In the genomic region with DNA sequence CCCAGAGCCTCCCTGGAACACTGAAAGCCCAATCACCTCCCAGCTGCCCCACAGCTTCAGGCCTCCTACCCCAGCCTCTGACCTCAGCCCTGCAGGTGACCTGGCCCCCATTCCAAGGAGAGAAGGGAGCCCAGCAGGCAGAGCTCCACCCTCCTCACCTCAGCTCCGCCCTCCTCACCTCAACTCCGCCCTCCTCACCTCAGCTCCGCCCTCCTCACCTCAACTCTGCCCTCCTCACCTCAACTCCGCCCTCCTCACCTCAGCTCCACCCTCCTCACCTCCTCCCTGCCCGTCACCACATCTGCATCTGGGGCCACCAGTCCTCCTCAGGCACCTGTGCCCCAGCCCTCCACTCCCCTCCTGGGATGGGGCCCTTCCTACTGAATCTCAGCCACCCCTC, we compare ENCODE assay signal across 22 cellular contexts.
A peak's percentile ranks its signal among the peaks of the same experiment; 100 is the strongest.
DNase-seq lines count a peak whose midpoint lies in the region; ATAC-seq and TF ChIP-seq lines count a peak whose summit lies in the region.
"Had no signal": no experiment of that assay in that cellular context is flagged by ENCODE, and none has a peak within 500 bp of the region (broad histone marks: within the 10 kb centered on the region; RNA-seq: fewer than 3 reads in every experiment).

No MANE protein-coding gene starts in this region.

- no peaks in the 10 kb centered on the region for H3K9me3 ChIP-seq in endodermal cell (ENCODE audit: control insufficient read depth, low read length)
- no peaks in the 10 kb centered on the region for H3K9me3 ChIP-seq in lower lobe of right lung

- H3K27ac Mint-ChIP-seq in activated CD4-positive, alpha-beta memory T cell treated with anti-CD3 and anti-CD28 coated beads for 36 hours = no peak overlapping the region
- H3K27ac Mint-ChIP-seq in endodermal cell = no peak overlapping the region
- H3K27ac Mint-ChIP-seq in stimulated activated effector memory CD8-positive, alpha-beta T cell treated with anti-CD3 and anti-CD28 coated beads, Interleukin-12 subunit alpha, Interleukin-12 subunit beta, amount 100 ng/mL, for 72 hours = no peak overlapping the region
- H3K27ac Mint-ChIP-seq: B cell had no signal

- H3K4me1 ChIP-seq in endodermal cell (ENCODE audit: control insufficient read depth, insufficient read depth, low read length) = no peaks in the 10 kb centered on the region
- H3K4me1 ChIP-seq in lower lobe of right lung = peaks cover 2% of the 10 kb centered on the region

- H3K9me3 Mint-ChIP-seq in activated CD4-positive, alpha-beta memory T cell treated with anti-CD3 and anti-CD28 coated beads for 36 hours = no peaks in the 10 kb centered on the region
- H3K9me3 Mint-ChIP-seq in endodermal cell = no peaks in the 10 kb centered on the region
- no peaks in the 10 kb centered on the region for H3K9me3 Mint-ChIP-seq in stimulated activated effector memory CD8-positive, alpha-beta T cell treated with anti-CD3 and anti-CD28 coated beads, Interleukin-12 subunit alpha, Interleukin-12 subunit beta, amount 100 ng/mL, for 72 hours
- H3K9me3 Mint-ChIP-seq: CD4-positive, alpha-beta memory T cell had no signal

- H3K4me3 Mint-ChIP-seq in activated CD4-positive, alpha-beta memory T cell treated with anti-CD3 and anti-CD28 coated beads for 36 hours = no peak overlapping the region
- no peak overlapping the region for H3K4me3 Mint-ChIP-seq in endodermal cell
- no peak overlapping the region for H3K4me3 Mint-ChIP-seq in stimulated activated effector memory CD8-positive, alpha-beta T cell treated with anti-CD3 and anti-CD28 coated beads, Interleukin-12 subunit alpha, Interleukin-12 subunit beta, amount 100 ng/mL, for 72 hours
- H3K4me3 Mint-ChIP-seq: B cell; CD4-positive, alpha-beta memory T cell had no signal

- H3K36me3 Mint-ChIP-seq in activated CD4-positive, alpha-beta memory T cell treated with anti-CD3 and anti-CD28 coated beads for 36 hours = no peaks in the 10 kb centered on the region
- no peaks in the 10 kb centered on the region for H3K36me3 Mint-ChIP-seq in endodermal cell (ENCODE audit: low read depth)
- peaks cover 4% of the 10 kb centered on the region for H3K36me3 Mint-ChIP-seq in stimulated activated effector memory CD8-positive, alpha-beta T cell treated with anti-CD3 and anti-CD28 coated beads, Interleukin-12 subunit alpha, Interleukin-12 subunit beta, amount 100 ng/mL, for 72 hours
- H3K36me3 Mint-ChIP-seq: CD4-positive, alpha-beta memory T cell had no signal

- H3K27me3 ChIP-seq in endodermal cell (ENCODE audit: control insufficient read depth, insufficient read depth, low read length, poor library complexity, severe bottlenecking) (no peaks in the 10 kb centered on the region), lower lobe of right lung (ENCODE audit: low read depth) (peaks cover 4% of the 10 kb centered on the region)

- CTCF ChIA-PET in activated CD4-positive, alpha-beta memory T cell treated with anti-CD3 and anti-CD28 coated beads for 36 hours (lab: Charles Lee) = no interaction called here

- no peaks in the 10 kb centered on the region for H3K27me3 Mint-ChIP-seq in activated CD4-positive, alpha-beta memory T cell treated with anti-CD3 and anti-CD28 coated beads for 36 hours
- H3K27me3 Mint-ChIP-seq in endodermal cell (ENCODE audit: insufficient read depth) = no peaks in the 10 kb centered on the region
- H3K27me3 Mint-ChIP-seq: CD4-positive, alpha-beta memory T cell had no signal

- peaks cover 18% of the 10 kb centered on the region for H3K4me1 Mint-ChIP-seq in activated CD4-positive, alpha-beta memory T cell treated with anti-CD3 and anti-CD28 coated beads for 36 hours (ENCODE audit: low read depth)
- H3K4me1 Mint-ChIP-seq in endodermal cell = peaks cover 9% of the 10 kb centered on the region
- H3K4me1 Mint-ChIP-seq in stimulated activated effector memory CD8-positive, alpha-beta T cell treated with anti-CD3 and anti-CD28 coated beads, Interleukin-12 subunit alpha, Interleukin-12 subunit beta, amount 100 ng/mL, for 72 hours = peaks cover 28% of the 10 kb centered on the region
- H3K4me1 Mint-ChIP-seq: B cell had no signal

- TF ChIP-seq POLR2A in erythroblast (IDR thresholded peaks at IDR 0.05; ENCODE audit: low read length) = no peak

- intact Hi-C loops in activated CD4-positive, alpha-beta memory T cell treated with anti-CD3 and anti-CD28 coated beads for 36 hours (cut with micrococcal nuclease) = no loop called here
- intact Hi-C loops in lower lobe of right lung (cut with DNase I) = no loop called here

- H3K9ac ChIP-seq in endodermal cell (ENCODE audit: extremely low read depth, low read length, poor library complexity, severe bottlenecking) = no peak overlapping the region

- no peaks in the 10 kb centered on the region for H3K36me3 ChIP-seq in endodermal cell (ENCODE audit: control insufficient read depth, insufficient read depth, low read length)
- H3K36me3 ChIP-seq in lower lobe of right lung = no peaks in the 10 kb centered on the region

- peak; percentile 25 for DNase-seq in activated CD4-positive, alpha-beta T cell treated with anti-CD3 and anti-CD28 coated beads for 48 hours
- DNase-seq in activated CD4-positive, alpha-beta T cell treated with anti-CD3 and anti-CD28 coated beads, Interleukin-2, amount 50 U/mL, for 1 hour = no peak
- DNase-seq in activated CD4-positive, alpha-beta memory T cell treated with anti-CD3 and anti-CD28 coated beads for 36 hours = peak; percentile 17
- DNase-seq in endodermal cell = peak; percentile 68
- DNase-seq in stimulated activated effector memory CD8-positive, alpha-beta T cell treated with anti-CD3 and anti-CD28 coated beads, Interleukin-12 subunit alpha, Interleukin-12 subunit beta, amount 100 ng/mL, for 72 hours (ENCODE audit: low spot score in 2 of 2) = no peak
- DNase-seq in erythroblast (lab: John Stamatoyannopoulos, UW) = no peak
- no peak for DNase-seq in NCI-H1930 (lab: John Stamatoyannopoulos, UW)
- DNase-seq in lower lobe of right lung = no peak
- DNase-seq: 8988T, DMS153, GF-D8, GOT3, NCI-H1417, NCI-H2029, NCI-H345, NCI-H524 treated with DMSO at 0.1 percent for 48 hours, PC-9, SIG-M5 had no signal

- no peak overlapping the region for H3K4me3 ChIP-seq in endodermal cell (ENCODE audit: low read length)
- H3K4me3 ChIP-seq in lower lobe of right lung = no peak overlapping the region
- H3K4me3 ChIP-seq: PC-9 had no signal

- POLR2A ChIA-PET in activated CD4-positive, alpha-beta memory T cell treated with anti-CD3 and anti-CD28 coated beads for 36 hours (lab: Charles Lee) = no interaction called here

- ATAC-seq in stimulated activated effector memory CD8-positive, alpha-beta T cell treated with anti-CD3 and anti-CD28 coated beads, Interleukin-12 subunit alpha, Interleukin-12 subunit beta, amount 100 ng/mL, for 72 hours = peak; percentile 46
- no peak for ATAC-seq in lower lobe of right lung

- WGBS in endodermal cell (ENCODE audit: insufficient coverage in 1 of 2, insufficient read length in 1 of 2), 2 experiments = 91% methylated on average over 5 of the region's 5 CpGs; no CpG with 5 or more reads in 1 of the 2 experiments

- no peak overlapping the region for H3K27ac ChIP-seq in endodermal cell (ENCODE audit: low read depth, low read length)
- H3K27ac ChIP-seq in lower lobe of right lung = no peak overlapping the region
- H3K27ac ChIP-seq: HL-60, PC-9, RWPE1 had no signal

- TF ChIP-seq CTCF in endodermal cell (conservative IDR thresholded peaks at IDR 0.05) (no peak), lower lobe of right lung (IDR thresholded peaks at IDR 0.05) (no peak)

Comparison
In these comparisons a context has a peak if more than half of its experiments do, and no peak if none do; other contexts are left out.
1. DNase-seq: peak in activated CD4-positive, alpha-beta T cell treated with anti-CD3 and anti-CD28 coated beads for 48 hours (single experiment), activated CD4-positive, alpha-beta memory T cell treated with anti-CD3 and anti-CD28 coated beads for 36 hours (single experiment) and endodermal cell (single experiment); none in activated CD4-positive, alpha-beta T cell treated with anti-CD3 and anti-CD28 coated beads, Interleukin-2, amount 50 U/mL, for 1 hour (single experiment), stimulated activated effector memory CD8-positive, alpha-beta T cell treated with anti-CD3 and anti-CD28 coated beads, Interleukin-12 subunit alpha, Interleukin-12 subunit beta, amount 100 ng/mL, for 72 hours (0 of 2), erythroblast (0 of 2), NCI-H1930 (0 of 2) and lower lobe of right lung (single experiment).